ENCODE assay signal across 1 cellular context in genomic region chr2:33133436-33133835, GRCh38.
TF ChIP-seq lines count a peak whose summit lies in the region.

No MANE protein-coding gene starts in this region.

TF ChIP-seq in SK-N-SH, 30 proteins besides CTCF, POLR2A, EP300 and RAD21:
- TF ChIP-seq REST (IDR thresholded peaks at IDR 0.05; ENCODE audit: low read depth, low read length), result no peak
- TF ChIP-seq EZH2phosphoT487 (IDR thresholded peaks at IDR 0.05; ENCODE audit: borderline replicate concordance, low read depth), result no peak
- no peak for TF ChIP-seq PBX3 (IDR thresholded peaks at IDR 0.05)
- TF ChIP-seq TAF1 (IDR thresholded peaks at IDR 0.05; ENCODE audit: borderline replicate concordance, low read depth, low read length), result no peak
- no peak for TF ChIP-seq ZBTB33 (IDR thresholded peaks at IDR 0.05; ENCODE audit: borderline replicate concordance, low read depth)
- no peak for TF ChIP-seq USF2 (IDR thresholded peaks at IDR 0.05; ENCODE audit: borderline replicate concordance, low read depth, low read length)
- no peak for TF ChIP-seq NRF1 (IDR thresholded peaks at IDR 0.05; ENCODE audit: low read depth, low read length)
- no peak for TF ChIP-seq YY1 (IDR thresholded peaks at IDR 0.05; ENCODE audit: low read depth)
- TF ChIP-seq FOSL2 (IDR thresholded peaks at IDR 0.05; ENCODE audit: borderline replicate concordance, low read depth), result no peak
- TF ChIP-seq RXRA (IDR thresholded peaks at IDR 0.05; ENCODE audit: borderline replicate concordance, low read depth), result no peak
- no peak for TF ChIP-seq POLR2AphosphoS5 (IDR thresholded peaks at IDR 0.05; ENCODE audit: low read depth, low read length)
- TF ChIP-seq GABPA (IDR thresholded peaks at IDR 0.05; ENCODE audit: low read depth), result no peak
- no peak for TF ChIP-seq RFX5 (IDR thresholded peaks at IDR 0.05; ENCODE audit: low read length)
- no peak for TF ChIP-seq JUND (IDR thresholded peaks at IDR 0.05)
- TF ChIP-seq TEAD4 (IDR thresholded peaks at IDR 0.05; ENCODE audit: borderline replicate concordance, insufficient read depth), result no peak
- no peak for TF ChIP-seq FOXM1 (IDR thresholded peaks at IDR 0.05; ENCODE audit: low read depth)
